In the genomic region with DNA sequence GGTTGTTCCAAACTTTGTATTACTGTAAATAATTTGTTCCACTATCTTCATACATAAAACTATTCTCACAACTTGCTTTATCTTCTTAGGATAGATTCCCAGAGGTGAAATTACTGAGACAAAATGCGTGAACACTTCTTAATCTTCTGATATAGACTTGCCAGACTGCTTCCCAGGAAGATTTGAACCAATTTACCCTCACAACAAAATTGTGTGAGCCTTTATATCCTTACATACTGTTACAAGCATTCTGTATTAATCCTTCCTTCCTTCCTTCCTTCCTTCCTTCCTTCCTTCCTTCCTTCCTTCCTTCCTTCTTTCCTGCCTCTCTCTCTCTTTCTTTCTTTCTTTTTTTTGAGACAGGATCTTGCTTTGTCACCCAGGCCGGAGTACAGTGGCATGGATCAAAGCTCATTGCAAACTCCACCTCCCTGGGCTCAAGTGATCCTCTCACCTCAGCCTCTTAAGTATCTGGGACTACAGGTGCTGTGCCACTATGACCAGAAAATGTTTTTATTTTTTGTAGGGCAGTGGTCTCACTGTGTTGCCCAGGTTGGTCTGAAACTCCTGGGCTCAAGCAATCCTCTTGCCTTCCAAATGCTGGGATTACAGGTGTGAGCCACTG, we compare ENCODE assay signal across 1 cellular context.
TF ChIP-seq lines count a peak whose summit lies in the region.

No MANE protein-coding gene starts in this region.

TF ChIP-seq in K562, 482 proteins besides CTCF, POLR2A, EP300 and RAD21 (continued from another document):
- TF ChIP-seq ELF1 (tag; IDR thresholded peaks at IDR 0.05) (no peak), HNRNPL (IDR thresholded peaks at IDR 0.05; ENCODE audit: low read depth, low read length) (no peak), EP400 (IDR thresholded peaks at IDR 0.05) (0 out of 2 replicates have a peak, but pooled peaks have one; percentile 10), ETV6 (IDR thresholded peaks at IDR 0.05; ENCODE audit: borderline replicate concordance in 1 of 2, low read depth in 2 of 2, low read length in 1 of 2) (no peak), ETV6 (CRISPR knock-in tag; IDR thresholded peaks at IDR 0.05; ENCODE audit: borderline replicate concordance) (no peak), ZNF77 (CRISPR knock-in tag; IDR thresholded peaks at IDR 0.05) (no peak), TEAD1 (CRISPR knock-in tag; IDR thresholded peaks at IDR 0.05) (no peak), NR4A1 (CRISPR knock-in tag; IDR thresholded peaks at IDR 0.05) (no peak), NR4A1 (tag; IDR thresholded peaks at IDR 0.05) (no peak), TCF7 (IDR thresholded peaks at IDR 0.05; ENCODE audit: borderline replicate concordance) (no peak), ZNF699 (CRISPR knock-in tag; IDR thresholded peaks at IDR 0.05; ENCODE audit: insufficient replicate concordance) (no peak), KLF10 (CRISPR knock-in tag; IDR thresholded peaks at IDR 0.05) (no peak), NCOR1 (IDR thresholded peaks at IDR 0.05) (no peak), FUS (optimal IDR thresholded peaks at IDR 0.05; ENCODE audit: low read depth, low read length) (no peak), GATAD2A (IDR thresholded peaks at IDR 0.05) (peak; percentile 37; the same call in 1 of the 2 replicates), ZFP30 (CRISPR knock-in tag; IDR thresholded peaks at IDR 0.05; ENCODE audit: borderline replicate concordance) (no peak), ZNF644 (tag; IDR thresholded peaks at IDR 0.05; ENCODE audit: low read depth) (no peak), PHF21A (IDR thresholded peaks at IDR 0.05; ENCODE audit: borderline replicate concordance, low read depth) (no peak), PTRF (tag; IDR thresholded peaks at IDR 0.05) (no peak)
- TF ChIP-seq, protein P1, sequence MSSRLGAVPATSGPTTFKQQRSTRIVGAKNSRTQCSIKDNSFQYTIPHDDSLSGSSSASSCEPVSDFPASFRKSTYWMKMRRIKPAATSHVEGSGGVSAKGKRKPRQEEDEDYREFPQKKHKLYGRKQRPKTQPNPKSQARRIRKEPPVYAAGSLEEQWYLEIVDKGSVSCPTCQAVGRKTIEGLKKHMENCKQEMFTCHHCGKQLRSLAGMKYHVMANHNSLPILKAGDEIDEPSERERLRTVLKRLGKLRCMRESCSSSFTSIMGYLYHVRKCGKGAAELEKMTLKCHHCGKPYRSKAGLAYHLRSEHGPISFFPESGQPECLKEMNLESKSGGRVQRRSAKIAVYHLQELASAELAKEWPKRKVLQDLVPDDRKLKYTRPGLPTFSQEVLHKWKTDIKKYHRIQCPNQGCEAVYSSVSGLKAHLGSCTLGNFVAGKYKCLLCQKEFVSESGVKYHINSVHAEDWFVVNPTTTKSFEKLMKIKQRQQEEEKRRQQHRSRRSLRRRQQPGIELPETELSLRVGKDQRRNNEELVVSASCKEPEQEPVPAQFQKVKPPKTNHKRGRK (tag; IDR thresholded peaks at IDR 0.05): peak; percentile 57
